In the genomic region with DNA sequence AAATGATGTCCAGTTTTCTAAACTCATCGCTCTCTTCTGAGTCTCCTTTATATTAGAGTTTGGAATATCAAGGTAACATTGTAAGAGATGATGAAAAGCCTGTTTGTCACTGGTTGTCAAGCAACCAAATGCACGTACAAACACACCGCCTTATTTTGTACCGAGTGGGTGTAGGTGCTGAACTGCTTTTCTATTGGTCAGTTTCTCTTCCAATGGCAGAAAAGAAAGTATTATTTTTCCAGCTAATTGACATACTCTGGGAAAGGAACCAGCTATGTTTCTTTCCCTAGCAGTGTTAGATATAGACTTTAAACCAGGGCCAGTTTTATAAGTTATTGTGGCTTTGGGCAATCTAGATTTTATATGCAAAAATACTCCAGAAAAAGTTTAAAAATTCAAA, we compare ENCODE assay signal across 12 cellular contexts. TPM values are rescaled to one million over a fixed set of nuclear protein-coding genes. Genes with fewer than 3 reads are reported as not detected.
DNase-seq lines count a peak whose midpoint lies in the region; ATAC-seq and TF ChIP-seq lines count a peak whose summit lies in the region.
"Had no signal": no experiment of that assay in that cellular context is flagged by ENCODE, and none has a peak within 500 bp of the region (broad histone marks: within the 10 kb centered on the region; RNA-seq: fewer than 3 reads in every experiment).

No MANE protein-coding gene starts in this region.

- peak; percentile 85 to 96 (median 90) for ATAC-seq in psoas muscle

- intact Hi-C loops in psoas muscle (cut with DNase I) = no loop called here

- no peaks in the 10 kb centered on the region for H3K36me3 ChIP-seq in H7 (replicated peaks; ENCODE audit: control insufficient read depth, insufficient read depth, low read length)
- H3K36me3 ChIP-seq in cardiac muscle cell = no peaks in the 10 kb centered on the region
- no peaks in the 10 kb centered on the region for H3K36me3 ChIP-seq in psoas muscle (ENCODE audit: insufficient read depth in 1 of 2, low read depth in 1 of 2)

- H3K4me1 ChIP-seq in cardiac muscle cell (ENCODE audit: low read depth) = peaks cover 24% of the 10 kb centered on the region
- peaks cover 42% of the 10 kb centered on the region for H3K4me1 ChIP-seq in psoas muscle

- H3K9me3 ChIP-seq in cardiac muscle cell (ENCODE audit: low read depth) = no peaks in the 10 kb centered on the region
- no peaks in the 10 kb centered on the region for H3K9me3 ChIP-seq in psoas muscle

- DNase-seq in H7 = peak; percentile 28
- peak; percentile 24 for DNase-seq in amniotic epithelial cell (ENCODE audit: low read depth)
- peak; percentile 21 to 73 for DNase-seq in cardiac muscle cell (ENCODE audit: low read depth in 1 of 2, low spot score in 1 of 2)
- no peak for DNase-seq in psoas muscle
- no peak for DNase-seq in GM20000 (ENCODE audit: low spot score)
- DNase-seq in stimulated activated CD4-positive, alpha-beta T cell treated with anti-CD3 and anti-CD28 coated beads, Interleukin-15, amount 100 ng/mL, for 24 hours = no peak
- DNase-seq in activated CD4-positive, alpha-beta T cell treated with anti-CD3 and anti-CD28 coated beads for 48 hours = no peak
- DNase-seq in DMS 273 treated with DMSO at 0.1 percent for 48 hours (lab: John Stamatoyannopoulos, UW) = no peak
- DNase-seq: activated CD4-positive, alpha-beta T cell treated with anti-CD3 and anti-CD28 coated beads for 1 hour; endodermal cell; NCI-H2171; SIG-M5 had no signal

- H3K27ac ChIP-seq in cardiac muscle cell (no peak overlapping the region), psoas muscle (peak overlapping the region; percentile 78)

- TF ChIP-seq CTCF in cardiac muscle cell (IDR thresholded peaks at IDR 0.05; ENCODE audit: low read depth, low read length) (no peak), psoas muscle (IDR thresholded peaks at IDR 0.05) (no peak), GM20000 (IDR thresholded peaks at IDR 0.05; ENCODE audit: extremely low read depth, missing control alignments) (no peak)

- WGBS in psoas muscle, 3 donors = 22 to 28% (median 22%) methylated on average over 4 of the region's 4 CpGs

- H3K4me3 ChIP-seq in H7 (ENCODE audit: insufficient read depth, low read depth, low read length) = no peak overlapping the region
- H3K4me3 ChIP-seq in cardiac muscle cell = no peak overlapping the region
- no peak overlapping the region for H3K4me3 ChIP-seq in psoas muscle

- H3K27me3 ChIP-seq in H7 (ENCODE audit: control insufficient read depth, insufficient read depth, low read length) = no peaks in the 10 kb centered on the region
- H3K27me3 ChIP-seq in cardiac muscle cell = no peaks in the 10 kb centered on the region
- H3K27me3 ChIP-seq in psoas muscle (ENCODE audit: insufficient read depth in 3 of 3, low read length in 2 of 3) = no peaks in the 10 kb centered on the region

RNA-seq across cellular contexts. Expression of gene PPM1K, which starts 6.6 kb away (rescaled TPM):
- total RNA-seq in H7 (2014; rRNA removed; shearing (Covaris generic)) = 19.8 and 21.4 TPM in 2 replicates
- total RNA-seq in cardiac muscle cell (52.6 and 54.8 TPM in 2 replicates), psoas muscle (10 to 100 TPM in 2 of 4 donors, 1 to 10 TPM in 2; 3.3 to 18.0 (median 9.0) TPM)
- polyA plus RNA-seq in cardiac muscle cell (58.8 and 77.6 TPM in 2 replicates), psoas muscle (1 to 10 TPM; 1.0 to 3.5 (median 2.4) TPM)

Comparison
In these comparisons a context has a peak if more than half of its experiments do, and no peak if none do; other contexts are left out.
1. DNase-seq: peak in H7 (single experiment), amniotic epithelial cell (single experiment) and cardiac muscle cell (2 of 2); none in psoas muscle (0 of 2), GM20000 (single experiment), stimulated activated CD4-positive, alpha-beta T cell treated with anti-CD3 and anti-CD28 coated beads, Interleukin-15, amount 100 ng/mL, for 24 hours (single experiment), activated CD4-positive, alpha-beta T cell treated with anti-CD3 and anti-CD28 coated beads for 48 hours (single experiment) and DMS 273 treated with DMSO at 0.1 percent for 48 hours (single experiment).